Comparison of ENCODE assay signal across 25 cellular contexts in genomic region chr9:1947438-1947837, GRCh38.
"Had no signal": no experiment of that assay in that cellular context is flagged by ENCODE, and none has a peak within 500 bp of the region (broad histone marks: within the 10 kb centered on the region; RNA-seq: fewer than 3 reads in every experiment).

No MANE protein-coding gene starts in this region.

- ATAC-seq: left colon; left lung; lower lobe of right lung; naive thymus-derived CD8-positive, alpha-beta T cell; right cardiac atrium; stimulated activated effector memory CD8-positive, alpha-beta T cell treated with anti-CD3 and anti-CD28 coated beads, Interleukin-12 subunit alpha, Interleukin-12 subunit beta, amount 100 ng/mL, for 72 hours; upper lobe of right lung had no signal

- FAIRE-seq: kidney, pancreas, small intestine, urothelium cell line had no signal

- H3K27me3 ChIP-seq: left lung, pancreas, sigmoid colon, spleen, suprapubic skin, tibial artery, upper lobe of right lung had no signal

- H3K36me3 ChIP-seq: left lung, lower lobe of right lung, pancreas, prostate gland, sigmoid colon, spleen, suprapubic skin, thoracic aorta, tibial artery, upper lobe of right lung had no signal

- H3K27ac ChIP-seq: left lung, lower lobe of right lung, pancreas, prostate gland, sigmoid colon, spleen, suprapubic skin, thoracic aorta, tibial artery, upper lobe of right lung had no signal

- H3K4me1 ChIP-seq: left lung, lower lobe of right lung, pancreas, prostate gland, sigmoid colon, spleen, suprapubic skin, tibial artery, upper lobe of right lung had no signal

- H3K4me3 ChIP-seq: left lung, lower lobe of right lung, pancreas, prostate gland, sigmoid colon, spleen, suprapubic skin, thoracic aorta, tibial artery, upper lobe of right lung had no signal

- H3K9me3 ChIP-seq: left lung, lower lobe of right lung, pancreas, prostate gland, sigmoid colon, spleen, suprapubic skin, thoracic aorta, tibial artery, upper lobe of right lung had no signal

- DNase-seq: hippocampal formation; kidney; left colon; left lung; lower lobe of right lung; mammary epithelial cell; mesenchymal stem cell; naive thymus-derived CD8-positive, alpha-beta T cell; nephron progenitor cell; pancreas; posterior cingulate gyrus; retina; right cardiac atrium; sigmoid colon; small intestine; spleen; stimulated activated CD4-positive, alpha-beta T cell treated with anti-CD3 and anti-CD28 coated beads, Interleukin-4, amount 100 ng/mL, for 24 hours; stimulated activated naive CD4-positive, alpha-beta T cell; tibial artery; upper lobe of right lung had no signal
